7 cellular contexts compared by ENCODE assay signal in the genomic region with DNA sequence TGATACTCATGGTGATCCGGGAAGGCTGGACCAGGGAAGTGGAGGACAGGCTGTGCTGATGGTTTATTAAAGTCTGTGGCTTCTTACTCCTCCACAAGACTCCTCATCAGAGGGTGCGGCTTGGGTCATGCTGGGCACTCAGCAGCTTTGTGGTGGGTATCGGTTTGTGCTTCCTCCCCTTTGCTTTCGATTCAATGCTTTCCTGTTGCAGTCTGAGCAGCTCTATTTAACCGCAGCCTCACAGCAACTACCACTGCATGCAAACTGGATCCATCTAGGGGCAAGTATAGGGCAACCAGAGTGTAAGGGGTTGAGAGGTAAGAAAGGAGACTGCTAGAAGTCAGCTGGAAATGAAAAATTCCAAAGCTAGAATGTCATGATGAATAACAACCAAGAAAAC. TPM values are rescaled to one million over a fixed set of nuclear protein-coding genes. Genes with fewer than 3 reads are reported as not detected.
DNase-seq lines count a peak whose midpoint lies in the region; ATAC-seq and TF ChIP-seq lines count a peak whose summit lies in the region.
"Not testable (repeated sequence)": the region's sequence is repeated elsewhere in the genome, so short reads cannot be mapped to it uniquely, and the experiment has no call there.

No MANE protein-coding gene starts in this region.

- H3K4me3 ChIP-seq in lung = not testable (repeated sequence)

- WGBS in lung, 2 donors = no CpG with 5 or more reads among the region's 5 CpGs

- H3K27ac Mint-ChIP-seq in activated naive CD4-positive, alpha-beta T cell treated with anti-CD3 and anti-CD28 coated beads, Interleukin-2, amount 50 U/mL, for 72 hours = not testable (repeated sequence)

- not testable (repeated sequence) for H3K36me3 ChIP-seq in lung (ENCODE audit: control insufficient read depth in 2 of 2, insufficient read depth in 2 of 2, low read length in 2 of 2)

- H3K9me3 Mint-ChIP-seq in activated naive CD4-positive, alpha-beta T cell treated with anti-CD3 and anti-CD28 coated beads, Interleukin-2, amount 50 U/mL, for 72 hours = not testable (repeated sequence)

- H3K27ac ChIP-seq in lung (ENCODE audit: low read depth in 1 of 2, low read length in 1 of 2) = not testable (repeated sequence)

- not testable (repeated sequence) for H3K9me3 ChIP-seq in lung (ENCODE audit: control insufficient read depth in 2 of 2, insufficient read depth in 1 of 2, low read length in 1 of 2)

- H3K27me3 ChIP-seq in lung (ENCODE audit: control insufficient read depth, insufficient read depth) = not testable (repeated sequence)

- TF ChIP-seq CTCF in lung (IDR thresholded peaks at IDR 0.05; ENCODE audit: control extremely low read depth, extremely low read depth) = not testable (repeated sequence)

- H3K36me3 Mint-ChIP-seq in activated naive CD4-positive, alpha-beta T cell treated with anti-CD3 and anti-CD28 coated beads, Interleukin-2, amount 50 U/mL, for 72 hours = not testable (repeated sequence)

- ATAC-seq in GM18858 (IDR thresholded peaks at IDR 0.05; ENCODE audit: unreplicated experiment) = peak; percentile 92
- ATAC-seq in GM19463 (IDR thresholded peaks at IDR 0.05; ENCODE audit: unreplicated experiment) = peak; percentile 99
- ATAC-seq in HG02588 (IDR thresholded peaks at IDR 0.05; ENCODE audit: unreplicated experiment) = peak; percentile 97
- peak; percentile 91 for ATAC-seq in HG03064 (IDR thresholded peaks at IDR 0.05; ENCODE audit: low read depth, unreplicated experiment)
- peak; percentile 95 for ATAC-seq in HG03521 (IDR thresholded peaks at IDR 0.05; ENCODE audit: unreplicated experiment)
- ATAC-seq in activated naive CD4-positive, alpha-beta T cell treated with anti-CD3 and anti-CD28 coated beads, Interleukin-2, amount 50 U/mL, for 72 hours = peak; percentile 87 to 89
- peak; percentile 55 for ATAC-seq in lung (ENCODE audit: insufficient read depth, low FRiP score)

- not testable (repeated sequence) for H3K4me1 ChIP-seq in lung (ENCODE audit: control insufficient read depth in 2 of 2, insufficient read depth in 2 of 2, low read length in 2 of 2)

- DNase-seq in activated naive CD4-positive, alpha-beta T cell treated with anti-CD3 and anti-CD28 coated beads, Interleukin-2, amount 50 U/mL, for 72 hours (ENCODE audit: low spot score in 2 of 2); lung (ENCODE audit: low spot score): not testable (repeated sequence)

RNA-seq across cellular contexts. Expression of a gene that starts 9.8 kb away (rescaled TPM):
- total RNA-seq in activated naive CD4-positive, alpha-beta T cell treated with anti-CD3 and anti-CD28 coated beads, Interleukin-2, amount 50 U/mL, for 72 hours = under 1 TPM in 1 of 2 donors, not detected in 1; 0.56 TPM
- 10 to 100 TPM in 1 of 2 donors, 1 to 10 TPM in 1; 1.3 to 11.7 TPM for total RNA-seq in lung
- polyA plus RNA-seq in lung = 1 to 10 TPM in 1 of 2 donors, under 1 TPM in 1; 0.26 to 5.7 TPM
